6 cellular contexts compared by ENCODE assay signal in genomic region chr14:72562300-72562699, GRCh38.
"Had no signal": no experiment of that assay in that cellular context is flagged by ENCODE, and none has a peak within 500 bp of the region (broad histone marks: within the 10 kb centered on the region; RNA-seq: fewer than 3 reads in every experiment).

No MANE protein-coding gene starts in this region.

- H3K9me3 Mint-ChIP-seq: GM23338, H9 had no signal

- H3K4me3 Mint-ChIP-seq: GM23338, H9 had no signal

- DNase-seq: H9, HCEC 1CT, KG1 had no signal

- H3K27ac Mint-ChIP-seq: GM23338, H9 had no signal

- H3K4me2 ChIP-seq: GM23338 had no signal

- ATAC-seq: GM23338, HepG2, K562 had no signal

- H3K4me3 ChIP-seq: GM23338, K562 had no signal

- H2AFZ ChIP-seq: GM23338 had no signal
